2 cellular contexts compared by ENCODE assay signal in the genomic region with DNA sequence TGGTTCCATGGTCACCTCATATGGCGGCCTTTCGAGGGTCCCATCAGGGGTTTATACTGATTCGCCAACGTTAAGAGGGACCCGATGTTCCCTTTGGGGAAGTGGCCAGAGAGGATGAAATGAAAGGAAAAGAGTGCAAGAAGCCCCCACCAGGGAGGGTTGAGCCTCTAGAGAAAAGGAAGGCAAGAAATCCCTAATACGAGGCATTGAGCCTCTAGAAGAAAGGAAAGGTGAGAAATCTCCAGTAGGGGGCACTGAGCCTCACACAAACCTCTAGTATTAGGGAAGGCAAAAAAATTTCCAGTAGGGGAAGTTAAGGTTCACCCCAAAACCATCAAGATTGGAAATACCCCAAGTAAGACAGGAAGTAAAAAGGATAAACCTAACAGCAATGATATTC.
TF ChIP-seq lines count a peak whose summit lies in the region.

No MANE protein-coding gene starts in this region.

TF ChIP-seq in K562, 482 proteins besides CTCF, POLR2A, EP300 and RAD21:
- TF ChIP-seq BDP1 (IDR thresholded peaks at IDR 0.05; ENCODE audit: insufficient read depth, insufficient read length) (no peak), NR3C1 (CRISPR knock-in tag; IDR thresholded peaks at IDR 0.05) (no peak), ZNF263 (CRISPR knock-in tag; IDR thresholded peaks at IDR 0.05; ENCODE audit: borderline replicate concordance) (no peak), YBX1 (IDR thresholded peaks at IDR 0.05) (no peak), JUND (IDR thresholded peaks at IDR 0.05; ENCODE audit: borderline replicate concordance, low read depth, low read length) (no peak), JUND (tag; IDR thresholded peaks at IDR 0.05; ENCODE audit: borderline replicate concordance, low read depth, low read length) (no peak), ZNF740 (CRISPR knock-in tag; IDR thresholded peaks at IDR 0.05) (no peak), ZNF740 (tag; IDR thresholded peaks at IDR 0.05) (no peak), SMARCE1 (IDR thresholded peaks at IDR 0.05) (no peak), PHTF2 (CRISPR knock-in tag; IDR thresholded peaks at IDR 0.05) (no peak), SOX6 (IDR thresholded peaks at IDR 0.05) (no peak), KHSRP (IDR thresholded peaks at IDR 0.05) (no peak), ZNF239 (CRISPR knock-in tag; IDR thresholded peaks at IDR 0.05) (no peak), FOS (IDR thresholded peaks at IDR 0.05; ENCODE audit: extremely low read depth, insufficient read length) (no peak), ZBTB17 (CRISPR knock-in tag; IDR thresholded peaks at IDR 0.05) (no peak), ZBTB40 (IDR thresholded peaks at IDR 0.05) (no peak), ZBTB40 (CRISPR knock-in tag; IDR thresholded peaks at IDR 0.05) (no peak), MCM3 (IDR thresholded peaks at IDR 0.05) (no peak), RBM34 (IDR thresholded peaks at IDR 0.05; ENCODE audit: borderline replicate concordance, insufficient read depth, low read length) (no peak), ADNP (tag; IDR thresholded peaks at IDR 0.05) (no peak), PPARD (CRISPR knock-in tag; IDR thresholded peaks at IDR 0.05) (no peak), ZNF253 (CRISPR knock-in tag; conservative IDR thresholded peaks at IDR 0.05) (no peak)

TF ChIP-seq in SK-N-SH, 30 proteins besides CTCF, POLR2A, EP300 and RAD21:
- TF ChIP-seq, protein P1, sequence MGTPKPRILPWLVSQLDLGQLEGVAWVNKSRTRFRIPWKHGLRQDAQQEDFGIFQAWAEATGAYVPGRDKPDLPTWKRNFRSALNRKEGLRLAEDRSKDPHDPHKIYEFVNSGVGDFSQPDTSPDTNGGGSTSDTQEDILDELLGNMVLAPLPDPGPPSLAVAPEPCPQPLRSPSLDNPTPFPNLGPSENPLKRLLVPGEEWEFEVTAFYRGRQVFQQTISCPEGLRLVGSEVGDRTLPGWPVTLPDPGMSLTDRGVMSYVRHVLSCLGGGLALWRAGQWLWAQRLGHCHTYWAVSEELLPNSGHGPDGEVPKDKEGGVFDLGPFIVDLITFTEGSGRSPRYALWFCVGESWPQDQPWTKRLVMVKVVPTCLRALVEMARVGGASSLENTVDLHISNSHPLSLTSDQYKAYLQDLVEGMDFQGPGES (IDR thresholded peaks at IDR 0.05; ENCODE audit: low read depth, low read length), result no peak
- TF ChIP-seq GATA2 (CRISPR knock-in tag; IDR thresholded peaks at IDR 0.05) (no peak), EZH2phosphoT487 (IDR thresholded peaks at IDR 0.05; ENCODE audit: borderline replicate concordance, low read depth) (no peak), FOSL2 (IDR thresholded peaks at IDR 0.05; ENCODE audit: borderline replicate concordance, low read depth) (no peak), RCOR1 (IDR thresholded peaks at IDR 0.05; ENCODE audit: low read length) (no peak), RFX5 (IDR thresholded peaks at IDR 0.05; ENCODE audit: low read length) (no peak), SMC3 (IDR thresholded peaks at IDR 0.05; ENCODE audit: low read depth, low read length) (no peak), JUND (IDR thresholded peaks at IDR 0.05) (no peak), GABPA (IDR thresholded peaks at IDR 0.05; ENCODE audit: low read depth) (no peak), POLR2AphosphoS5 (IDR thresholded peaks at IDR 0.05; ENCODE audit: low read depth, low read length) (no peak), RXRA (IDR thresholded peaks at IDR 0.05; ENCODE audit: borderline replicate concordance, low read depth) (no peak), CHD2 (IDR thresholded peaks at IDR 0.05; ENCODE audit: low read length, partially characterized antibody) (no peak), TEAD4 (IDR thresholded peaks at IDR 0.05; ENCODE audit: borderline replicate concordance, insufficient read depth) (no peak), NFIC (IDR thresholded peaks at IDR 0.05; ENCODE audit: borderline replicate concordance) (no peak), FOXM1 (IDR thresholded peaks at IDR 0.05; ENCODE audit: low read depth) (no peak), REST (IDR thresholded peaks at IDR 0.05; ENCODE audit: low read depth, low read length) (no peak)
- TF ChIP-seq, protein P2, sequence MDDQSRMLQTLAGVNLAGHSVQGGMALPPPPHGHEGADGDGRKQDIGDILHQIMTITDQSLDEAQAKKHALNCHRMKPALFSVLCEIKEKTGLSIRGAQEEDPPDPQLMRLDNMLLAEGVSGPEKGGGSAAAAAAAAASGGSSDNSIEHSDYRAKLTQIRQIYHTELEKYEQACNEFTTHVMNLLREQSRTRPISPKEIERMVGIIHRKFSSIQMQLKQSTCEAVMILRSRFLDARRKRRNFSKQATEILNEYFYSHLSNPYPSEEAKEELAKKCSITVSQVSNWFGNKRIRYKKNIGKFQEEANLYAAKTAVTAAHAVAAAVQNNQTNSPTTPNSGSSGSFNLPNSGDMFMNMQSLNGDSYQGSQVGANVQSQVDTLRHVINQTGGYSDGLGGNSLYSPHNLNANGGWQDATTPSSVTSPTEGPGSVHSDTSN (IDR thresholded peaks at IDR 0.05), result no peak
- TF ChIP-seq, protein P3, sequence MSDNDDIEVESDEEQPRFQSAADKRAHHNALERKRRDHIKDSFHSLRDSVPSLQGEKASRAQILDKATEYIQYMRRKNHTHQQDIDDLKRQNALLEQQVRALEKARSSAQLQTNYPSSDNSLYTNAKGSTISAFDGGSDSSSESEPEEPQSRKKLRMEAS (IDR thresholded peaks at IDR 0.05; ENCODE audit: low read depth), result no peak
